ENCODE assay signal across 1 cellular context in the genomic region with DNA sequence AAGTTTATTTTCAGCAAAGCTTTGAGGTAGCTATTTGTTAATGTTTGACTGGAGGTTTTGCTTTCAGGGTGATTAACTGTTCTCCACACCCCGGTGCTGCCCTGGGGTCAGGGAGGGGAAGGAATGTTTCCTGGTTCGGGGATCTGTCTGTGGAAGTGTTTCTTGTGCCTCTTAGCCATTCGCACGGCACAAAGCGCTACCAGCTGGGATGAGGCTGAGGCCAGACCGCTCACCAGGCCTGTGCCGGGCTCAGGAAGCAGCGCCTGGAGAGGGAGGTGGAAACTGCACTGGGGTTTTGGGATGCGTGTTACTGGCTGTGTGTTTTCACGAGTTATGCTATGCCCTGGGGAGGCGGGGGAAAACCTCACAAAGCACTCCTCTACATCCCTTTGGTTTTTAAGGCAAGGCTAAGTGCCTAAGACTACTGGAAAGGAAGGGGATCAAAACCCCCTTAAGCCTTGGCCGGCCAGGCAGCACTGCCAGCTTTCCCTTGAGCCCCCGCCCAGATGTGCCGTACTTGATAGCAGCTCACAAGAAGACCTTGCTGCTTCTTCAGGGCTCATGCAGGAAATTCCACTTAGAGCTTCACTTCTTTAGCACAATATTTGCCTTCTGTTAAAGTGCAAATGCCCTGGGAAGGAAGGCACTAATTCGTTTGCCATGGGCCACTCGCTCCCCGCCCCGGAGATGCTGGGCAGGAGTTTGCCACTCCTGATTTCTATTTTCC.
TF ChIP-seq lines count a peak whose summit lies in the region.

No MANE protein-coding gene starts in this region.

TF ChIP-seq in H1, 55 proteins besides CTCF, POLR2A, EP300 and RAD21 (continued from another document):
- TF ChIP-seq FOSL1 (IDR thresholded peaks at IDR 0.05; ENCODE audit: insufficient read depth, low read depth, low read length) (no peak), CHD2 (IDR thresholded peaks at IDR 0.05; ENCODE audit: low read length) (no peak), JUND (IDR thresholded peaks at IDR 0.05; ENCODE audit: low read length) (no peak), SIN3A (conservative IDR thresholded peaks at IDR 0.05 in 1 of 2, IDR thresholded peaks at IDR 0.05 in 1 of 2; ENCODE audit: low read depth in 1 of 2, low read length in 2 of 2) (no peak), ASH2L (IDR thresholded peaks at IDR 0.05; ENCODE audit: low read length) (no peak), SUZ12 (IDR thresholded peaks at IDR 0.05; ENCODE audit: low read length) (no peak), HDAC2 (IDR thresholded peaks at IDR 0.05; ENCODE audit: borderline replicate concordance in 1 of 2, low read depth in 2 of 2, low read length in 2 of 2) (no peak), CTBP2 (IDR thresholded peaks at IDR 0.05; ENCODE audit: borderline replicate concordance, insufficient read depth, insufficient read length, low read length) (no peak), CBX5 (IDR thresholded peaks at IDR 0.05; ENCODE audit: low read depth, low read length) (no peak), TAF7 (optimal IDR thresholded peaks at IDR 0.05; ENCODE audit: borderline replicate concordance, low read depth, low read length) (no peak)
- TF ChIP-seq, protein P1, sequence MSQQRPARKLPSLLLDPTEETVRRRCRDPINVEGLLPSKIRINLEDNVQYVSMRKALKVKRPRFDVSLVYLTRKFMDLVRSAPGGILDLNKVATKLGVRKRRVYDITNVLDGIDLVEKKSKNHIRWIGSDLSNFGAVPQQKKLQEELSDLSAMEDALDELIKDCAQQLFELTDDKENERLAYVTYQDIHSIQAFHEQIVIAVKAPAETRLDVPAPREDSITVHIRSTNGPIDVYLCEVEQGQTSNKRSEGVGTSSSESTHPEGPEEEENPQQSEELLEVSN (IDR thresholded peaks at IDR 0.05): no peak
